ENCODE assay signal across 8 cellular contexts in genomic region chr6:108689279-108690161, GRCh38.
DNase-seq lines count a peak whose midpoint lies in the region; ATAC-seq and TF ChIP-seq lines count a peak whose summit lies in the region.
"Had no signal": no experiment of that assay in that cellular context is flagged by ENCODE, and none has a peak within 500 bp of the region (broad histone marks: within the 10 kb centered on the region; RNA-seq: fewer than 3 reads in every experiment).

No MANE protein-coding gene starts in this region.

- POLR2A ChIA-PET in activated CD8-positive, alpha-beta T cell treated with anti-CD3 and anti-CD28 coated beads, Interleukin-2, amount 10 ng/mL, durations not matched to agents 7 days and 5 days (lab: Charles Lee) = no interaction called here
- POLR2A ChIA-PET in activated CD4-positive, alpha-beta memory T cell treated with anti-CD3 and anti-CD28 coated beads for 36 hours (lab: Charles Lee) = no interaction called here

- in situ Hi-C loops in brain microvascular endothelial cell (cut with HindIII; ENCODE audit: low pct_ligation_motif_present, low sequenced_read_pairs) = no loop called here

- H3K27ac ChIP-seq in brain microvascular endothelial cell = no peak overlapping the region
- peak overlapping the region; percentile 65 for H3K27ac ChIP-seq in upper lobe of right lung
- H3K27ac ChIP-seq: SK-N-MC had no signal

- TF ChIP-seq EP300 in Ishikawa (IDR thresholded peaks at IDR 0.05; ENCODE audit: borderline replicate concordance) = peak; percentile 77

- peak; percentile 95 for ATAC-seq in upper lobe of right lung
- no peak for ATAC-seq in activated CD8-positive, alpha-beta T cell treated with anti-CD3 and anti-CD28 coated beads, Interleukin-2, amount 10 ng/mL, durations not matched to agents 7 days and 5 days

- DNase-seq in brain microvascular endothelial cell (peak; percentile 25), kidney tubule cell (ENCODE audit: low spot score) (peak; percentile 97), upper lobe of right lung (peak; percentile 94)
- DNase-seq in activated CD8-positive, alpha-beta T cell treated with anti-CD3 and anti-CD28 coated beads, Interleukin-2, amount 10 ng/mL, durations not matched to agents 7 days and 5 days = no peak
- DNase-seq in activated CD4-positive, alpha-beta memory T cell treated with anti-CD3 and anti-CD28 coated beads for 36 hours = no peak
- DNase-seq in activated CD8-positive, alpha-beta memory T cell treated with anti-CD3 and anti-CD28 coated beads for 24 hours = no peak

- H3K9me3 ChIP-seq in upper lobe of right lung = no peaks in the 10 kb centered on the region

- H3K4me3 Mint-ChIP-seq in activated CD8-positive, alpha-beta T cell treated with anti-CD3 and anti-CD28 coated beads, Interleukin-2, amount 10 ng/mL, durations not matched to agents 7 days and 5 days = no peak overlapping the region
- H3K4me3 Mint-ChIP-seq in activated CD4-positive, alpha-beta memory T cell treated with anti-CD3 and anti-CD28 coated beads for 36 hours = no peak overlapping the region

- H3K27me3 ChIP-seq in brain microvascular endothelial cell (replicated peaks) (no peaks in the 10 kb centered on the region), upper lobe of right lung (no peaks in the 10 kb centered on the region)

- TF ChIP-seq RAD21 in Ishikawa (IDR thresholded peaks at IDR 0.05; ENCODE audit: low read depth) = peak; percentile 1; the same call in 1 of the 2 replicates

- no peak for TF ChIP-seq CTCF in brain microvascular endothelial cell (IDR thresholded peaks at IDR 0.05; ENCODE audit: low read depth, low read length, missing control alignments)
- no peak for TF ChIP-seq CTCF in upper lobe of right lung (IDR thresholded peaks at IDR 0.05)

- H3K36me3 Mint-ChIP-seq in activated CD8-positive, alpha-beta T cell treated with anti-CD3 and anti-CD28 coated beads, Interleukin-2, amount 10 ng/mL, durations not matched to agents 7 days and 5 days (ENCODE audit: low read depth) = peaks cover 3% of the 10 kb centered on the region
- peaks cover 7% of the 10 kb centered on the region for H3K36me3 Mint-ChIP-seq in activated CD4-positive, alpha-beta memory T cell treated with anti-CD3 and anti-CD28 coated beads for 36 hours

- H3K4me3 ChIP-seq in brain microvascular endothelial cell (ENCODE audit: low read depth, low read length) (no peak overlapping the region), upper lobe of right lung (no peak overlapping the region)
- H3K4me3 ChIP-seq: SK-N-MC had no signal

- peaks cover 20% of the 10 kb centered on the region for H3K4me1 Mint-ChIP-seq in activated CD8-positive, alpha-beta T cell treated with anti-CD3 and anti-CD28 coated beads, Interleukin-2, amount 10 ng/mL, durations not matched to agents 7 days and 5 days (ENCODE audit: low read depth)
- peaks cover 5% of the 10 kb centered on the region for H3K4me1 Mint-ChIP-seq in activated CD4-positive, alpha-beta memory T cell treated with anti-CD3 and anti-CD28 coated beads for 36 hours (ENCODE audit: low read depth)

- H3K36me3 ChIP-seq in brain microvascular endothelial cell (replicated peaks) (no peaks in the 10 kb centered on the region), upper lobe of right lung (peaks cover 15% of the 10 kb centered on the region)

- H3K9me3 Mint-ChIP-seq in activated CD8-positive, alpha-beta T cell treated with anti-CD3 and anti-CD28 coated beads, Interleukin-2, amount 10 ng/mL, durations not matched to agents 7 days and 5 days (ENCODE audit: insufficient read depth) = no peaks in the 10 kb centered on the region
- H3K9me3 Mint-ChIP-seq in activated CD4-positive, alpha-beta memory T cell treated with anti-CD3 and anti-CD28 coated beads for 36 hours = no peaks in the 10 kb centered on the region

- CTCF ChIA-PET in activated CD8-positive, alpha-beta T cell treated with anti-CD3 and anti-CD28 coated beads, Interleukin-2, amount 10 ng/mL, durations not matched to agents 7 days and 5 days (lab: Charles Lee) = no interaction called here
- CTCF ChIA-PET in activated CD4-positive, alpha-beta memory T cell treated with anti-CD3 and anti-CD28 coated beads for 36 hours (lab: Charles Lee) = no interaction called here

- H3K27me3 Mint-ChIP-seq in activated CD8-positive, alpha-beta T cell treated with anti-CD3 and anti-CD28 coated beads, Interleukin-2, amount 10 ng/mL, durations not matched to agents 7 days and 5 days (ENCODE audit: low read depth) = no peaks in the 10 kb centered on the region
- no peaks in the 10 kb centered on the region for H3K27me3 Mint-ChIP-seq in activated CD4-positive, alpha-beta memory T cell treated with anti-CD3 and anti-CD28 coated beads for 36 hours

- no peak overlapping the region for H3K27ac Mint-ChIP-seq in activated CD8-positive, alpha-beta T cell treated with anti-CD3 and anti-CD28 coated beads, Interleukin-2, amount 10 ng/mL, durations not matched to agents 7 days and 5 days
- H3K27ac Mint-ChIP-seq in activated CD4-positive, alpha-beta memory T cell treated with anti-CD3 and anti-CD28 coated beads for 36 hours = no peak overlapping the region

- peaks cover 43% of the 10 kb centered on the region for H3K4me1 ChIP-seq in upper lobe of right lung

- intact Hi-C loops in upper lobe of right lung (cut with DNase I) = no loop called here
- intact Hi-C loops in activated CD4-positive, alpha-beta memory T cell treated with anti-CD3 and anti-CD28 coated beads for 36 hours (cut with micrococcal nuclease) = no loop called here

TF ChIP-seq in Ishikawa, 13 proteins besides CTCF, POLR2A, EP300 and RAD21:
- no peak for TF ChIP-seq ZBTB7A (IDR thresholded peaks at IDR 0.05; ENCODE audit: low read depth)
- peak; percentile 57 for TF ChIP-seq USF1 (IDR thresholded peaks at IDR 0.05)
- no peak; the same call in 1 of the 2 replicates for TF ChIP-seq MAX (IDR thresholded peaks at IDR 0.05)
- TF ChIP-seq NFIC (IDR thresholded peaks at IDR 0.05) = peak; percentile 89
- TF ChIP-seq TEAD4 (IDR thresholded peaks at IDR 0.05) = peak; percentile 56
- peak; percentile 33; the same call in 1 of the 2 replicates for TF ChIP-seq CREB1 (IDR thresholded peaks at IDR 0.05; ENCODE audit: low read depth)
- TF ChIP-seq TAF1 (IDR thresholded peaks at IDR 0.05; ENCODE audit: low read depth) = no peak; the same call in 1 of the 2 replicates
- peak; percentile 25; the same call in 1 of the 2 replicates for TF ChIP-seq FOXM1 (IDR thresholded peaks at IDR 0.05; ENCODE audit: borderline replicate concordance, low read depth)
- TF ChIP-seq EGR1 (IDR thresholded peaks at IDR 0.05) = no peak
- no peak for TF ChIP-seq REST (IDR thresholded peaks at IDR 0.05; ENCODE audit: low read depth)
- peak; percentile 99 for TF ChIP-seq CEBPB (IDR thresholded peaks at IDR 0.05)
- TF ChIP-seq TCF12 (IDR thresholded peaks at IDR 0.05; ENCODE audit: low read depth) = peak; percentile 89
- TF ChIP-seq YY1 (IDR thresholded peaks at IDR 0.05; ENCODE audit: low read depth) = no peak

Comparison
In these comparisons a context has a peak if more than half of its experiments do, and no peak if none do; other contexts are left out.
1. DNase-seq: peak in brain microvascular endothelial cell (single experiment), kidney tubule cell (single experiment) and upper lobe of right lung (single experiment); none in activated CD8-positive, alpha-beta T cell treated with anti-CD3 and anti-CD28 coated beads, Interleukin-2, amount 10 ng/mL, durations not matched to agents 7 days and 5 days (single experiment), activated CD4-positive, alpha-beta memory T cell treated with anti-CD3 and anti-CD28 coated beads for 36 hours (single experiment) and activated CD8-positive, alpha-beta memory T cell treated with anti-CD3 and anti-CD28 coated beads for 24 hours (single experiment).